Comparison of ENCODE assay signal across 26 cellular contexts in the genomic region with DNA sequence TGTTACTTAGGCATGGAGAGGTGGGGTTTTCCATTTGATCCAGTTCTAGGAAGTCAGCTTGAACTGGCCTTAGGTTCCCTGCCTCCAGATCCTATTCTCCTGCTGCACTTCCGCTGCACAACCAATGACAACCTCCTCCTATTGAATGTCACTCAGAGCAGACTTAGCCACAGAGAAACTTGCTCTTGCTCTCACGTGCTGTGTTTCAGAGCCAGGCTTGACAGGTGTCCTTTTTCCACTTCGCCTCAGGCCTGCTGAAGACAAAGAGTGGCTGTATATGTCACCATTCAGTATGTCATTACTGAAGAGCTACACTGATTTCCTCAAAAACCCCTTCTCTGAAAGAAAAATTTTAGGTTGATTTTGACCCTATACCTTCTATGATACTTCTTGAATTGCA.
"Had no signal": no experiment of that assay in that cellular context is flagged by ENCODE, and none has a peak within 500 bp of the region (broad histone marks: within the 10 kb centered on the region; RNA-seq: fewer than 3 reads in every experiment).

No MANE protein-coding gene starts in this region.

- H3K27ac ChIP-seq: left ventricle myocardium inferior, parathyroid adenoma, psoas muscle, sigmoid colon, thoracic aorta, uterus had no signal

- DNase-seq: activated CD4-positive, alpha-beta memory T cell treated with anti-CD3 and anti-CD28 coated beads for 36 hours; activated CD4-positive, alpha-beta T cell treated with anti-CD3 and anti-CD28 coated beads, Interleukin-2, amount 10 ng/mL, durations not matched to agents 24 days and 14 days; activated CD4-positive, CD25-positive, alpha-beta regulatory T cell treated with anti-CD3 and anti-CD28 coated beads, Interleukin-2, amount 50 U/mL, for 72 hours; activated CD8-positive, alpha-beta memory T cell treated with anti-CD3 and anti-CD28 coated beads, Interleukin-2, amount 50 U/mL, for 4 hours; activated effector memory CD4-positive, alpha-beta T cell treated with anti-CD3 and anti-CD28 coated beads, Interleukin-2, amount 50 U/mL, for 16 hours; activated naive CD4-positive, alpha-beta T cell treated with anti-CD3 and anti-CD28 coated beads, Interleukin-2, amount 50 U/mL, for 16 hours; activated T-cell treated with anti-CD3 and anti-CD28 coated beads, Interleukin-2, amount 50 U/mL, for 1 hour; amniotic stem cell; dermis blood vessel endothelial cell; effector CD8-positive, alpha-beta T cell; islet precursor cell; left ventricle myocardium inferior; mucosa of descending colon; nephron progenitor cell; occipital lobe; psoas muscle; sigmoid colon; small intestine; stimulated activated CD4-positive, alpha-beta T cell treated with anti-CD3 and anti-CD28 coated beads, Interleukin-4, amount 100 ng/mL, for 24 hours; T-helper 2 cell; trophoblast cell; uterus had no signal

- ATAC-seq: mucosa of descending colon; psoas muscle; stimulated activated effector memory CD8-positive, alpha-beta T cell treated with anti-CD3 and anti-CD28 coated beads, Interleukin-12 subunit alpha, Interleukin-12 subunit beta, amount 100 ng/mL, for 72 hours had no signal

- H3K4me1 ChIP-seq: left ventricle myocardium inferior, parathyroid adenoma, psoas muscle, sigmoid colon, uterus had no signal

- H3K9me3 ChIP-seq: mucosa of descending colon, psoas muscle, thoracic aorta, uterus had no signal

- H3K36me3 ChIP-seq: left ventricle myocardium inferior, sigmoid colon, thoracic aorta, uterus had no signal

- H3K27me3 ChIP-seq: sigmoid colon, uterus had no signal

- H3K4me3 ChIP-seq: left ventricle myocardium inferior, lung, mucosa of descending colon, psoas muscle, sigmoid colon, thoracic aorta, uterus had no signal
